ENCODE assay signal across 1 cellular context in the genomic region with DNA sequence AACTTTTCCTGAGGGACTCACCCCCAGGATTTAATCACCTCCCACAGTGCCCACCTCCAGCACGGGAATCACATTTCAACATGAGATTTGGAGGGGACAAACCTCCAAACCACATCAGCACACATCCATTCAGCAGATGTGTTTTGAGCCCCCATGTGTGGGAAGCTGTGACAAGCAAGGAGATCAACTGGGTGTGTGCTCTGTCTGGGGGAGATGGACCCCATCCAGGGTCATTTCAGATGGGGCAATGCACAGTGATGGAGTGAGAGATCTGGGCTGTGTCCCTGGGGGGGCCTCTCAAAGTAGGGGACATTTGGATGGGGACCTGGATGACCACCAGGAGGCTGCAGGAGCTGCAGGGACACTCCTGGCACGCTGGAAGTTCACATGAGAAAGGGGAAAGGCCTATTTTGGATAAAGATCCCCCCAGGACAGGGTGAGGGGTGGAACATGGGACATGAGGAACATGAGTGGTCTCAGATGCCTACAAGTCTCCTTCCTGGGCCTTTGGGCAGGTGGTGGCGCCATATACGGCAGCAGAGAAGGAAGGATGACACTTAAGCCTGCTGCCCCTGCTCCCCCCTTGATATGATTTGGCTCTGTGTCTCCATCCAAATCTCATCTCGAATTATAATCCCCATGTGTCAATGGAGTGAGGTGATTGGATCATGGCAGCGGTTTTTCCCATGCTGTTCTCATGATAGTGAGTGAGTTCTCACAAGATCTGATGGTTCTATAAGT.
TF ChIP-seq lines count a peak whose summit lies in the region.

No MANE protein-coding gene starts in this region.

TF ChIP-seq in GM23338, 12 proteins besides CTCF, POLR2A, EP300 and RAD21 (continued from another document):
- no peak for TF ChIP-seq REST (IDR thresholded peaks at IDR 0.05; ENCODE audit: unreplicated experiment)
- TF ChIP-seq JUNB (IDR thresholded peaks at IDR 0.05; ENCODE audit: unreplicated experiment): no peak
- no peak for TF ChIP-seq STAT1 (IDR thresholded peaks at IDR 0.05; ENCODE audit: unreplicated experiment)
- TF ChIP-seq ZNF114 (CRISPR knock-in tag; IDR thresholded peaks at IDR 0.05): no peak
- no peak for TF ChIP-seq POLR2AphosphoS5 (IDR thresholded peaks at IDR 0.05; ENCODE audit: low read depth)
- TF ChIP-seq ZNF331 (CRISPR knock-in tag; IDR thresholded peaks at IDR 0.05; ENCODE audit: low read depth): no peak
- no peak for TF ChIP-seq NANOG (IDR thresholded peaks at IDR 0.05; ENCODE audit: borderline replicate concordance)
- TF ChIP-seq, protein P1, sequence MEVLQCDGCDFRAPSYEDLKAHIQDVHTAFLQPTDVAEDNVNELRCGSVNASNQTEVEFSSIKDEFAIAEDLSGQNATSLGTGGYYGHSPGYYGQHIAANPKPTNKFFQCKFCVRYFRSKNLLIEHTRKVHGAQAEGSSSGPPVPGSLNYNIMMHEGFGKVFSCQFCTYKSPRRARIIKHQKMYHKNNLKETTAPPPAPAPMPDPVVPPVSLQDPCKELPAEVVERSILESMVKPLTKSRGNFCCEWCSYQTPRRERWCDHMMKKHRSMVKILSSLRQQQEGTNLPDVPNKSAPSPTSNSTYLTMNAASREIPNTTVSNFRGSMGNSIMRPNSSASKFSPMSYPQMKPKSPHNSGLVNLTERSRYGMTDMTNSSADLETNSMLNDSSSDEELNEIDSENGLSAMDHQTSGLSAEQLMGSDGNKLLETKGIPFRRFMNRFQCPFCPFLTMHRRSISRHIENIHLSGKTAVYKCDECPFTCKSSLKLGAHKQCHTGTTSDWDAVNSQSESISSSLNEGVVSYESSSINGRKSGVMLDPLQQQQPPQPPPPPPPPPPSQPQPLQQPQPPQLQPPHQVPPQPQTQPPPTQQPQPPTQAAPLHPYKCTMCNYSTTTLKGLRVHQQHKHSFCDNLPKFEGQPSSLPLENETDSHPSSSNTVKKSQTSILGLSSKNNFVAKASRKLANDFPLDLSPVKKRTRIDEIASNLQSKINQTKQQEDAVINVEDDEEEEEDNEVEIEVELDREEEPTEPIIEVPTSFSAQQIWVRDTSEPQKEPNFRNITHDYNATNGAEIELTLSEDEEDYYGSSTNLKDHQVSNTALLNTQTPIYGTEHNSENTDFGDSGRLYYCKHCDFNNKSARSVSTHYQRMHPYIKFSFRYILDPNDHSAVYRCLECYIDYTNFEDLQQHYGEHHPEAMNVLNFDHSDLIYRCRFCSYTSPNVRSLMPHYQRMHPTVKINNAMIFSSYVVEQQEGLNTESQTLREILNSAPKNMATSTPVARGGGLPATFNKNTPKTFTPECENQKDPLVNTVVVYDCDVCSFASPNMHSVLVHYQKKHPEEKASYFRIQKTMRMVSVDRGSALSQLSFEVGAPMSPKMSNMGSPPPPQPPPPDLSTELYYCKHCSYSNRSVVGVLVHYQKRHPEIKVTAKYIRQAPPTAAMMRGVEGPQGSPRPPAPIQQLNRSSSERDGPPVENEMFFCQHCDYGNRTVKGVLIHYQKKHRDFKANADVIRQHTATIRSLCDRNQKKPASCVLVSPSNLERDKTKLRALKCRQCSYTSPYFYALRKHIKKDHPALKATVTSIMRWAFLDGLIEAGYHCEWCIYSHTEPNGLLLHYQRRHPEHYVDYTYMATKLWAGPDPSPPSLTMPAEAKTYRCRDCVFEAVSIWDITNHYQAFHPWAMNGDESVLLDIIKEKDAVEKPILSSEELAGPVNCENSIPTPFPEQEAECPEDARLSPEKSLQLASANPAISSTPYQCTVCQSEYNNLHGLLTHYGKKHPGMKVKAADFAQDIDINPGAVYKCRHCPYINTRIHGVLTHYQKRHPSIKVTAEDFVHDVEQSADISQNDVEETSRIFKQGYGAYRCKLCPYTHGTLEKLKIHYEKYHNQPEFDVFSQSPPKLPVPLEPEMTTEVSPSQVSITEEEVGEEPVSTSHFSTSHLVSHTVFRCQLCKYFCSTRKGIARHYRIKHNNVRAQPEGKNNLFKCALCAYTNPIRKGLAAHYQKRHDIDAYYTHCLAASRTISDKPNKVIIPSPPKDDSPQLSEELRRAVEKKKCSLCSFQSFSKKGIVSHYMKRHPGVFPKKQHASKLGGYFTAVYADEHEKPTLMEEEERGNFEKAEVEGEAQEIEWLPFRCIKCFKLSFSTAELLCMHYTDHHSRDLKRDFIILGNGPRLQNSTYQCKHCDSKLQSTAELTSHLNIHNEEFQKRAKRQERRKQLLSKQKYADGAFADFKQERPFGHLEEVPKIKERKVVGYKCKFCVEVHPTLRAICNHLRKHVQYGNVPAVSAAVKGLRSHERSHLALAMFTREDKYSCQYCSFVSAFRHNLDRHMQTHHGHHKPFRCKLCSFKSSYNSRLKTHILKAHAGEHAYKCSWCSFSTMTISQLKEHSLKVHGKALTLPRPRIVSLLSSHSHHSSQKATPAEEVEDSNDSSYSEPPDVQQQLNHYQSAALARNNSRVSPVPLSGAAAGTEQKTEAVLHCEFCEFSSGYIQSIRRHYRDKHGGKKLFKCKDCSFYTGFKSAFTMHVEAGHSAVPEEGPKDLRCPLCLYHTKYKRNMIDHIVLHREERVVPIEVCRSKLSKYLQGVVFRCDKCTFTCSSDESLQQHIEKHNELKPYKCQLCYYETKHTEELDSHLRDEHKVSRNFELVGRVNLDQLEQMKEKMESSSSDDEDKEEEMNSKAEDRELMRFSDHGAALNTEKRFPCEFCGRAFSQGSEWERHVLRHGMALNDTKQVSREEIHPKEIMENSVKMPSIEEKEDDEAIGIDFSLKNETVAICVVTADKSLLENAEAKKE (CRISPR knock-in tag; IDR thresholded peaks at IDR 0.05): no peak
- no peak for TF ChIP-seq EZH2phosphoT487 (IDR thresholded peaks at IDR 0.05; ENCODE audit: unreplicated experiment)
